In the genomic region with DNA sequence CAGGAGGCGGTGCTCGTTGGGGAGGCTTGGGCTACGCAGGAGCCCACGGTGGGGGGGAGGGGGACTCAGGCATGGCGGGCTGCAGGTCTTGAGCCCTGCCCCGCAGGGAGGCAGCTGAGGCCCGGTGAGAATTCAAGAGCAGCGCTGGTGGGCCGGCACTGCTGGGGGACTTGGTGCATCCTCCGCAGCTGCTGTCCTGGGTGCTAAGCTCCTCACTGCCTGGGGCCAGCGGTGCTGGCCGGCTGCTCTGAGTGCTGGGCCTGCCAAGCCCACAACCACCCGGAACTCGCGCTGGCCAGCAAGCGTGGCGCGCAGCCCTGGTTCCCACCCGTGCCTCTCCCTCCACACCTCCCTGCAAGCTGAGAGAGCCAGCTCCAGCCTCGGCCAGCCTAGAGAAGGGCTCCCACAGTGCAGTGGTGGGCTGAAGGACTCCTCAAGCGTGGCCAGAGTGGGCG, we compare ENCODE assay signal across 13 cellular contexts. TPM values are rescaled to one million over a fixed set of nuclear protein-coding genes. Genes with fewer than 3 reads are reported as not detected.
DNase-seq lines count a peak whose midpoint lies in the region; ATAC-seq and TF ChIP-seq lines count a peak whose summit lies in the region.
"Had no signal": no experiment of that assay in that cellular context is flagged by ENCODE, and none has a peak within 500 bp of the region (broad histone marks: within the 10 kb centered on the region; RNA-seq: fewer than 3 reads in every experiment).

No MANE protein-coding gene starts in this region.

- peak; percentile 4 for DNase-seq in activated T-cell treated with anti-CD3 and anti-CD28 coated beads, Interleukin-2, amount 50 U/mL, for 4 hours
- DNase-seq in activated T-cell treated with anti-CD3 and anti-CD28 coated beads for 4 hours = no peak
- DNase-seq in ELF-1 (ENCODE audit: low read depth, low spot score) = peak; percentile 24
- DNase-seq in WTC11 (ENCODE audit: low spot score) = peak; percentile 24
- peak; percentile 70 for DNase-seq in posterior vena cava (ENCODE audit: low spot score)
- DNase-seq in stimulated activated naive CD4-positive, alpha-beta T cell (lab: John Stamatoyannopoulos, UW) = no peak
- no peak for DNase-seq in activated T-helper 2 cell treated with anti-CD3 and anti-CD28 coated beads, Interferon-gamma antibody, Interleukin-2, Interleukin-4, amounts not matched to agents 10 μg/mL and 5 μg/mL and 100 μg/mL, durations not matched to agents 14 hours and 24 hours and 36 hours (ENCODE audit: low spot score)
- DNase-seq: 8988T; AML-193; Caco-2; CD8-positive, alpha-beta memory T cell; DMS53 had no signal

- no peak for ATAC-seq in activated T-cell treated with anti-CD3 and anti-CD28 coated beads, Interleukin-2, amount 50 U/mL, for 4 hours
- ATAC-seq in WTC11 = no peak
- ATAC-seq: GM12878 had no signal

- H3K36me3 Mint-ChIP-seq in activated T-cell treated with anti-CD3 and anti-CD28 coated beads, Interleukin-2, amount 50 U/mL, for 4 hours (ENCODE audit: insufficient read depth) = peaks cover 15% of the 10 kb centered on the region
- peaks cover 23% of the 10 kb centered on the region for H3K36me3 Mint-ChIP-seq in WTC11
- H3K36me3 Mint-ChIP-seq in activated T-helper 2 cell treated with anti-CD3 and anti-CD28 coated beads, Interferon-gamma antibody, Interleukin-2, Interleukin-4, amounts not matched to agents 10 μg/mL and 5 μg/mL and 100 μg/mL, durations not matched to agents 14 hours and 24 hours and 36 hours (ENCODE audit: low read depth) = peaks cover 21% of the 10 kb centered on the region

- CTCF ChIA-PET in WTC11 (lab: Charles Lee) = no interaction called here

- intact Hi-C loops in posterior vena cava (cut with DNase I) = no loop called here
- intact Hi-C loops in activated T-helper 2 cell treated with anti-CD3 and anti-CD28 coated beads, Interferon-gamma antibody, Interleukin-2, Interleukin-4, amounts not matched to agents 10 μg/mL and 5 μg/mL and 100 μg/mL, durations not matched to agents 14 hours and 24 hours and 36 hours (cut with micrococcal nuclease) = no loop called here

- no peak overlapping the region for H3K27ac Mint-ChIP-seq in WTC11
- no peak overlapping the region for H3K27ac Mint-ChIP-seq in activated T-helper 2 cell treated with anti-CD3 and anti-CD28 coated beads, Interferon-gamma antibody, Interleukin-2, Interleukin-4, amounts not matched to agents 10 μg/mL and 5 μg/mL and 100 μg/mL, durations not matched to agents 14 hours and 24 hours and 36 hours

- no peak overlapping the region for H3K4me3 Mint-ChIP-seq in activated T-cell treated with anti-CD3 and anti-CD28 coated beads, Interleukin-2, amount 50 U/mL, for 4 hours
- H3K4me3 Mint-ChIP-seq in WTC11 = no peak overlapping the region
- H3K4me3 Mint-ChIP-seq in activated T-helper 2 cell treated with anti-CD3 and anti-CD28 coated beads, Interferon-gamma antibody, Interleukin-2, Interleukin-4, amounts not matched to agents 10 μg/mL and 5 μg/mL and 100 μg/mL, durations not matched to agents 14 hours and 24 hours and 36 hours (ENCODE audit: low read depth) = no peak overlapping the region

- POLR2A ChIA-PET in WTC11 (lab: Charles Lee) = interaction anchor here (0.6 kb wide), 1 partner anchor 743 kb away, joined by 5 read pairs; no protein-coding TSS in a partner anchor

- no peak for TF ChIP-seq CTCF in WTC11 (IDR thresholded peaks at IDR 0.05)

- no peaks in the 10 kb centered on the region for H3K27me3 Mint-ChIP-seq in activated T-cell treated with anti-CD3 and anti-CD28 coated beads, Interleukin-2, amount 50 U/mL, for 4 hours (ENCODE audit: low read depth)
- H3K27me3 Mint-ChIP-seq in WTC11 (ENCODE audit: low read depth) = no peaks in the 10 kb centered on the region; the same call in 1 of the 2 replicates
- no peaks in the 10 kb centered on the region for H3K27me3 Mint-ChIP-seq in activated T-helper 2 cell treated with anti-CD3 and anti-CD28 coated beads, Interferon-gamma antibody, Interleukin-2, Interleukin-4, amounts not matched to agents 10 μg/mL and 5 μg/mL and 100 μg/mL, durations not matched to agents 14 hours and 24 hours and 36 hours (ENCODE audit: low read depth)

- H3K4me1 Mint-ChIP-seq in activated T-cell treated with anti-CD3 and anti-CD28 coated beads, Interleukin-2, amount 50 U/mL, for 4 hours (ENCODE audit: low read depth) = peaks cover 38% of the 10 kb centered on the region
- H3K4me1 Mint-ChIP-seq in WTC11 = peaks cover 32% of the 10 kb centered on the region
- H3K4me1 Mint-ChIP-seq in activated T-helper 2 cell treated with anti-CD3 and anti-CD28 coated beads, Interferon-gamma antibody, Interleukin-2, Interleukin-4, amounts not matched to agents 10 μg/mL and 5 μg/mL and 100 μg/mL, durations not matched to agents 14 hours and 24 hours and 36 hours (ENCODE audit: low read depth) = peaks cover 18% of the 10 kb centered on the region

- H3K9me3 Mint-ChIP-seq in activated T-cell treated with anti-CD3 and anti-CD28 coated beads, Interleukin-2, amount 50 U/mL, for 4 hours = no peaks in the 10 kb centered on the region
- peaks cover 6% of the 10 kb centered on the region for H3K9me3 Mint-ChIP-seq in WTC11
- H3K9me3 Mint-ChIP-seq in activated T-helper 2 cell treated with anti-CD3 and anti-CD28 coated beads, Interferon-gamma antibody, Interleukin-2, Interleukin-4, amounts not matched to agents 10 μg/mL and 5 μg/mL and 100 μg/mL, durations not matched to agents 14 hours and 24 hours and 36 hours = peaks cover 5% of the 10 kb centered on the region
- H3K9me3 Mint-ChIP-seq: CD8-positive, alpha-beta memory T cell had no signal

TF ChIP-seq in WTC11, 78 proteins besides CTCF, POLR2A, EP300 and RAD21:
- TF ChIP-seq ZNF416 (CRISPR knock-in tag; IDR thresholded peaks at IDR 0.05) = no peak
- TF ChIP-seq, protein P1, sequence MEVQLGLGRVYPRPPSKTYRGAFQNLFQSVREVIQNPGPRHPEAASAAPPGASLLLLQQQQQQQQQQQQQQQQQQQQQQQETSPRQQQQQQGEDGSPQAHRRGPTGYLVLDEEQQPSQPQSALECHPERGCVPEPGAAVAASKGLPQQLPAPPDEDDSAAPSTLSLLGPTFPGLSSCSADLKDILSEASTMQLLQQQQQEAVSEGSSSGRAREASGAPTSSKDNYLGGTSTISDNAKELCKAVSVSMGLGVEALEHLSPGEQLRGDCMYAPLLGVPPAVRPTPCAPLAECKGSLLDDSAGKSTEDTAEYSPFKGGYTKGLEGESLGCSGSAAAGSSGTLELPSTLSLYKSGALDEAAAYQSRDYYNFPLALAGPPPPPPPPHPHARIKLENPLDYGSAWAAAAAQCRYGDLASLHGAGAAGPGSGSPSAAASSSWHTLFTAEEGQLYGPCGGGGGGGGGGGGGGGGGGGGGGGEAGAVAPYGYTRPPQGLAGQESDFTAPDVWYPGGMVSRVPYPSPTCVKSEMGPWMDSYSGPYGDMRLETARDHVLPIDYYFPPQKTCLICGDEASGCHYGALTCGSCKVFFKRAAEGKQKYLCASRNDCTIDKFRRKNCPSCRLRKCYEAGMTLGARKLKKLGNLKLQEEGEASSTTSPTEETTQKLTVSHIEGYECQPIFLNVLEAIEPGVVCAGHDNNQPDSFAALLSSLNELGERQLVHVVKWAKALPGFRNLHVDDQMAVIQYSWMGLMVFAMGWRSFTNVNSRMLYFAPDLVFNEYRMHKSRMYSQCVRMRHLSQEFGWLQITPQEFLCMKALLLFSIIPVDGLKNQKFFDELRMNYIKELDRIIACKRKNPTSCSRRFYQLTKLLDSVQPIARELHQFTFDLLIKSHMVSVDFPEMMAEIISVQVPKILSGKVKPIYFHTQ (CRISPR knock-in tag; IDR thresholded peaks at IDR 0.05) = no peak
- TF ChIP-seq, protein P2, sequence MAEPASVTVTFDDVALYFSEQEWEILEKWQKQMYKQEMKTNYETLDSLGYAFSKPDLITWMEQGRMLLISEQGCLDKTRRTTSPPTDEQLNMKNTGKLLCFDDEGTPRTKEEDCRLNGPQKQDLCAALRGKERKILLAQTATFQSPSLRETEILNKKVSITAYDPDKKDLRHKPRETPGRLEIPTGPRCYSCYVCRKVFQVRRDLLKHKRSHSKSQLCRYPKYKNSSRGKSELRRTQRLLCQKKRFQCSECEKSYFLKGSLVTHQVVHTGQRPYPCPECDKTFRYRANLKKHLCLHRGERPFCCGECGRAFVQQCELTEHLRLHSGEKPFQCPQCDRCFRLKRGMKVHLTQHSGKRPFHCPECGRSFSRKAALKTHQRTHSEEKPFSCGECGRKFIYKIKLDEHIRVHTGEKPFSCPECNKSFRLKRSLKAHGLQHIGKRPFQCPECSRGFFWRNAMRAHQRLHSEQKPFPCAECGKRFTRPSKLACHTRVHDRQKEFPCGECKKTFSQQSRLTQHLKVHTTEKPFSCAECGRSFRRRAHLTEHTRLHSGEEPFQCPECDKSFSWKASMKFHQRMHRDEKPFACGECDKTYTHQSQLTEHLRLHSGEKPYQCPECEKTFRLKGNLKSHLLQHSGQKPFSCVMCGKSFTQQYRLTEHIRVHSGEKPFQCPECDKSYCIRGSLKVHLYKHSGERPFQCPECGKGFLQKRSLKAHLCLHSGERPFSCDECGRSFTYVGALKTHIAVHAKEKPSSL (CRISPR knock-in tag; conservative IDR thresholded peaks at IDR 0.05) = no peak
- TF ChIP-seq, protein P3, sequence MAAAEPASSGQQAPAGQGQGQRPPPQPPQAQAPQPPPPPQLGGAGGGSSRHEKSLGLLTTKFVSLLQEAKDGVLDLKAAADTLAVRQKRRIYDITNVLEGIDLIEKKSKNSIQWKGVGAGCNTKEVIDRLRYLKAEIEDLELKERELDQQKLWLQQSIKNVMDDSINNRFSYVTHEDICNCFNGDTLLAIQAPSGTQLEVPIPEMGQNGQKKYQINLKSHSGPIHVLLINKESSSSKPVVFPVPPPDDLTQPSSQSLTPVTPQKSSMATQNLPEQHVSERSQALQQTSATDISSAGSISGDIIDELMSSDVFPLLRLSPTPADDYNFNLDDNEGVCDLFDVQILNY (CRISPR knock-in tag; IDR thresholded peaks at IDR 0.05) = no peak
- TF ChIP-seq CREB1 (CRISPR knock-in tag; IDR thresholded peaks at IDR 0.05) = no peak
- no peak for TF ChIP-seq GRHL2 (CRISPR knock-in tag; IDR thresholded peaks at IDR 0.05; ENCODE audit: insufficient replicate concordance, severe bottlenecking)
- no peak for TF ChIP-seq SP1 (CRISPR knock-in tag; conservative IDR thresholded peaks at IDR 0.05)

RNA-seq across cellular contexts. Expression of a gene that starts 3.2 kb away (rescaled TPM):
- 1 to 10 TPM; 6.7 to 7.4 (median 7.2) TPM for total RNA-seq in activated T-cell treated with anti-CD3 and anti-CD28 coated beads, Interleukin-2, amount 50 U/mL, for 4 hours
- total RNA-seq in WTC11 (2021) (6.3 to 8.0 TPM (median 7.2 TPM) in 3 replicates), posterior vena cava (10 to 100 TPM; 15.1 to 15.9 TPM)
- 6.9 and 7.3 TPM in 2 replicates for total RNA-seq in activated T-helper 2 cell treated with anti-CD3 and anti-CD28 coated beads, Interferon-gamma antibody, Interleukin-2, Interleukin-4, amounts not matched to agents 10 μg/mL and 5 μg/mL and 100 μg/mL, durations not matched to agents 14 hours and 24 hours and 36 hours

RNA-seq across cellular contexts. Expression of a gene that starts 3.3 kb away (rescaled TPM):
- total RNA-seq in activated T-cell treated with anti-CD3 and anti-CD28 coated beads, Interleukin-2, amount 50 U/mL, for 4 hours = 100 to 1,000 TPM; 126 to 136 (median 130) TPM
- total RNA-seq in WTC11 (2021) (48.9 to 49.2 TPM (median 49.2 TPM) in 3 replicates), posterior vena cava (10 to 100 TPM; 25.8 to 26.1 TPM)
- total RNA-seq in activated T-helper 2 cell treated with anti-CD3 and anti-CD28 coated beads, Interferon-gamma antibody, Interleukin-2, Interleukin-4, amounts not matched to agents 10 μg/mL and 5 μg/mL and 100 μg/mL, durations not matched to agents 14 hours and 24 hours and 36 hours = 84.1 and 84.5 TPM in 2 replicates

Comparison
In these comparisons a context has a peak if more than half of its experiments do, and no peak if none do; other contexts are left out.
1. DNase-seq: peak in activated T-cell treated with anti-CD3 and anti-CD28 coated beads, Interleukin-2, amount 50 U/mL, for 4 hours (single experiment), ELF-1 (single experiment), WTC11 (single experiment) and posterior vena cava (single experiment); none in activated T-cell treated with anti-CD3 and anti-CD28 coated beads for 4 hours (single experiment), stimulated activated naive CD4-positive, alpha-beta T cell (0 of 6) and activated T-helper 2 cell treated with anti-CD3 and anti-CD28 coated beads, Interferon-gamma antibody, Interleukin-2, Interleukin-4, amounts not matched to agents 10 μg/mL and 5 μg/mL and 100 μg/mL, durations not matched to agents 14 hours and 24 hours and 36 hours (single experiment).